Comparison of ENCODE assay signal across 19 cellular contexts in genomic region chr10:126321455-126321854, GRCh38.
A peak's percentile ranks its signal among the peaks of the same experiment; 100 is the strongest.
DNase-seq lines count a peak whose midpoint lies in the region; ATAC-seq and TF ChIP-seq lines count a peak whose summit lies in the region.
"Had no signal": no experiment of that assay in that cellular context is flagged by ENCODE, and none has a peak within 500 bp of the region (broad histone marks: within the 10 kb centered on the region; RNA-seq: fewer than 3 reads in every experiment).

No MANE protein-coding gene starts in this region.

- TF ChIP-seq CTCF in BE2C (IDR thresholded peaks at IDR 0.05; ENCODE audit: low read depth, low read length) (no peak), choroid plexus epithelial cell (conservative IDR thresholded peaks at IDR 0.05; ENCODE audit: low read depth, low read length) (no peak), osteocyte (IDR thresholded peaks at IDR 0.05) (no peak)

- peaks cover 12% of the 10 kb centered on the region for H3K4me1 Mint-ChIP-seq in osteocyte (ENCODE audit: unreplicated experiment)
- H3K4me1 Mint-ChIP-seq: CD8-positive, alpha-beta memory T cell had no signal

- H3K36me3 ChIP-seq in BE2C = no peaks in the 10 kb centered on the region

- H3K4me1 ChIP-seq in BE2C = peaks cover 11% of the 10 kb centered on the region

- H3K27me3 Mint-ChIP-seq in osteocyte (ENCODE audit: unreplicated experiment) = no peaks in the 10 kb centered on the region
- H3K27me3 Mint-ChIP-seq: CD8-positive, alpha-beta memory T cell had no signal

- ATAC-seq in HG02870 (IDR thresholded peaks at IDR 0.05; ENCODE audit: unreplicated experiment) (no peak), GM19035 (IDR thresholded peaks at IDR 0.05; ENCODE audit: unreplicated experiment) (no peak)
- ATAC-seq: Right ventricle myocardium inferior had no signal

- DNase-seq in BE2C = peak; percentile 77
- peak; percentile 11 for DNase-seq in choroid plexus epithelial cell (ENCODE audit: low read depth)
- DNase-seq in left kidney (ENCODE audit: low read depth, low spot score) = peak; percentile 30
- no peak for DNase-seq in osteocyte (ENCODE audit: extremely low spot score, unreplicated experiment)
- DNase-seq in NCI-H1930 (lab: John Stamatoyannopoulos, UW) = no peak
- DNase-seq: AML-193; Calu3; CD8-positive, alpha-beta memory T cell; GDM1; GOT3; Kasumi-1; NCI-H187; NCI-H2107; NCI-H446 treated with DMSO at 0.1 percent for 48 hours; NCI-H526 treated with DMSO at 0.1 percent for 48 hours; OCI-M1 had no signal

- H3K9me3 Mint-ChIP-seq in osteocyte (ENCODE audit: unreplicated experiment) = no peaks in the 10 kb centered on the region

- no peak overlapping the region for H3K4me3 Mint-ChIP-seq in osteocyte (ENCODE audit: unreplicated experiment)
- H3K4me3 Mint-ChIP-seq: CD8-positive, alpha-beta memory T cell had no signal

- H3K36me3 Mint-ChIP-seq in osteocyte (ENCODE audit: unreplicated experiment) = peaks cover 18% of the 10 kb centered on the region
- H3K36me3 Mint-ChIP-seq: CD8-positive, alpha-beta memory T cell had no signal

- peak overlapping the region; percentile 45 for H3K27ac Mint-ChIP-seq in osteocyte (ENCODE audit: unreplicated experiment)

- H3K9me3 ChIP-seq in BE2C = no peaks in the 10 kb centered on the region

- no peaks in the 10 kb centered on the region for H3K27me3 ChIP-seq in BE2C

- H3K4me3 ChIP-seq in BE2C (ENCODE audit: low read depth, low read length) (no peak overlapping the region), choroid plexus epithelial cell (ENCODE audit: low read depth, low read length) (no peak overlapping the region)

Comparison
In these comparisons a context has a peak if more than half of its experiments do, and no peak if none do; other contexts are left out.
1. DNase-seq: peak in BE2C (single experiment), choroid plexus epithelial cell (single experiment) and left kidney (single experiment); none in osteocyte (single experiment) and NCI-H1930 (0 of 2).